ENCODE assay signal across 15 cellular contexts in genomic region chr18:49815927-49816326, GRCh38.
"Had no signal": no experiment of that assay in that cellular context is flagged by ENCODE, and none has a peak within 500 bp of the region (broad histone marks: within the 10 kb centered on the region; RNA-seq: fewer than 3 reads in every experiment).

No MANE protein-coding gene starts in this region.

- H3K9me3 ChIP-seq: adrenal gland, breast epithelium, esophagus muscularis mucosa, heart right ventricle, pancreas, right lobe of liver had no signal

- H3K27me3 Mint-ChIP-seq: activated CD4-positive, alpha-beta T cell treated with anti-CD3 and anti-CD28 coated beads, Interleukin-2, amount 10 ng/mL, durations not matched to agents 24 days and 14 days; memory B cell; stimulated activated naive B cell treated with anti-CD40 and anti-IgM and Interleukin-4, amounts not matched to agents 10 μg/mL and 1 μg/mL and 100 μg/mL, for 72 hours had no signal

- DNase-seq: activated CD4-positive, alpha-beta T cell treated with anti-CD3 and anti-CD28 coated beads, Interleukin-2, amount 10 ng/mL, durations not matched to agents 24 days and 14 days; activated CD4-positive, CD25-positive, alpha-beta regulatory T cell; activated naive CD4-positive, alpha-beta T cell treated with anti-CD3 and anti-CD28 coated beads for 36 hours; adrenal gland; cerebellar nuclear complex; effector CD4-positive, alpha-beta T cell; heart right ventricle; kidney glomerular epithelial cell; pancreas; right lobe of liver; stimulated activated CD4-positive, alpha-beta T cell treated with anti-CD3 and anti-CD28 coated beads, Interleukin-4, amount 100 ng/mL, for 4 hours; stimulated activated naive B cell treated with anti-CD40 and anti-IgM and Interleukin-4, amounts not matched to agents 10 μg/mL and 1 μg/mL and 100 μg/mL, for 72 hours had no signal

- H3K27ac Mint-ChIP-seq: activated CD4-positive, alpha-beta T cell treated with anti-CD3 and anti-CD28 coated beads, Interleukin-2, amount 10 ng/mL, durations not matched to agents 24 days and 14 days; activated naive CD4-positive, alpha-beta T cell treated with anti-CD3 and anti-CD28 coated beads for 36 hours; memory B cell; stimulated activated naive B cell treated with anti-CD40 and anti-IgM and Interleukin-4, amounts not matched to agents 10 μg/mL and 1 μg/mL and 100 μg/mL, for 72 hours had no signal

- H3K4me3 Mint-ChIP-seq: activated naive CD4-positive, alpha-beta T cell treated with anti-CD3 and anti-CD28 coated beads for 36 hours; stimulated activated naive B cell treated with anti-CD40 and anti-IgM and Interleukin-4, amounts not matched to agents 10 μg/mL and 1 μg/mL and 100 μg/mL, for 72 hours had no signal

- ATAC-seq: heart right ventricle; pancreas; right lobe of liver; stimulated activated naive B cell treated with anti-CD40 and anti-IgM and Interleukin-4, amounts not matched to agents 10 μg/mL and 1 μg/mL and 100 μg/mL, for 72 hours had no signal

- H3K9me3 Mint-ChIP-seq: activated CD4-positive, alpha-beta T cell treated with anti-CD3 and anti-CD28 coated beads, Interleukin-2, amount 10 ng/mL, durations not matched to agents 24 days and 14 days; activated naive CD4-positive, alpha-beta T cell treated with anti-CD3 and anti-CD28 coated beads for 36 hours; memory B cell; stimulated activated naive B cell treated with anti-CD40 and anti-IgM and Interleukin-4, amounts not matched to agents 10 μg/mL and 1 μg/mL and 100 μg/mL, for 72 hours had no signal
